ENCODE assay signal across 9 cellular contexts in genomic region chr17:82963104-82963950, GRCh38.
DNase-seq lines count a peak whose midpoint lies in the region; ATAC-seq and TF ChIP-seq lines count a peak whose summit lies in the region.
"Had no signal": no experiment of that assay in that cellular context is flagged by ENCODE, and none has a peak within 500 bp of the region (broad histone marks: within the 10 kb centered on the region; RNA-seq: fewer than 3 reads in every experiment).

No MANE protein-coding gene starts in this region.

- H3K4me3 Mint-ChIP-seq in activated T-cell treated with anti-CD3 and anti-CD28 coated beads, Interleukin-2, amount 50 U/mL, for 24 hours = no peak overlapping the region
- H3K4me3 Mint-ChIP-seq in nephron progenitor cell (peak overlapping the region; percentile 52), Calu3 (ENCODE audit: low read depth, unreplicated experiment) (no peak overlapping the region)

- peaks cover 18% of the 10 kb centered on the region for H3K36me3 Mint-ChIP-seq in activated T-cell treated with anti-CD3 and anti-CD28 coated beads, Interleukin-2, amount 50 U/mL, for 24 hours (ENCODE audit: low read depth)
- H3K36me3 Mint-ChIP-seq in nephron progenitor cell (ENCODE audit: low read depth) (peaks cover 21% of the 10 kb centered on the region), Calu3 (ENCODE audit: insufficient read depth, unreplicated experiment) (no peaks in the 10 kb centered on the region)

- no TSS peak for BruUV-seq in Calu3 (replicated peaks; lab: Mats Ljungman, UMichigan)

- H3K4me3 ChIP-seq in LNCaP clone FGC (ENCODE audit: low read depth, low read length) = no peak overlapping the region
- H3K4me3 ChIP-seq: PC-9 had no signal

- H3K4me1 Mint-ChIP-seq in activated T-cell treated with anti-CD3 and anti-CD28 coated beads, Interleukin-2, amount 50 U/mL, for 24 hours (ENCODE audit: low read depth) = peaks cover 6% of the 10 kb centered on the region
- H3K4me1 Mint-ChIP-seq in nephron progenitor cell (peaks cover 20% of the 10 kb centered on the region), Calu3 (ENCODE audit: low read depth, unreplicated experiment) (no peaks in the 10 kb centered on the region)

- DNase-seq in DMS153 treated with DMSO at 0.1 percent for 48 hours (lab: John Stamatoyannopoulos, UW; ENCODE audit: unreplicated experiment) = peak; percentile 19
- no peak for DNase-seq in LNCaP clone FGC (ENCODE audit: low read depth)
- peak; percentile 36 for DNase-seq in activated T-cell treated with anti-CD3 and anti-CD28 coated beads, Interleukin-2, amount 50 U/mL, for 24 hours
- peak; percentile 19 for DNase-seq in globus pallidus (ENCODE audit: low spot score)
- peak; percentile 73 for DNase-seq in nephron progenitor cell
- no peak for DNase-seq in HuH-7 (ENCODE audit: low spot score)
- no peak for DNase-seq in Calu3

- H3K27me3 Mint-ChIP-seq in activated T-cell treated with anti-CD3 and anti-CD28 coated beads, Interleukin-2, amount 50 U/mL, for 24 hours = no peaks in the 10 kb centered on the region
- H3K27me3 Mint-ChIP-seq in nephron progenitor cell (ENCODE audit: low read depth, poor library complexity) = peaks cover 8% of the 10 kb centered on the region
- H3K27me3 Mint-ChIP-seq in Calu3 (ENCODE audit: unreplicated experiment) = no peaks in the 10 kb centered on the region

- CTCF ChIA-PET in Calu3 (lab: Charles Lee) = no interaction called here

- peak overlapping the region; percentile 22 for H3K27ac Mint-ChIP-seq in activated T-cell treated with anti-CD3 and anti-CD28 coated beads, Interleukin-2, amount 50 U/mL, for 24 hours
- H3K27ac Mint-ChIP-seq in nephron progenitor cell = no peak overlapping the region
- no peak overlapping the region for H3K27ac Mint-ChIP-seq in Calu3 (ENCODE audit: unreplicated experiment)

- ATAC-seq in HG02973 (IDR thresholded peaks at IDR 0.05; ENCODE audit: unreplicated experiment) = no peak

- intact Hi-C loops in Calu3 (cut with micrococcal nuclease; ENCODE audit: unreplicated experiment) = no loop called here

- TF ChIP-seq CTCF in LNCaP clone FGC (IDR thresholded peaks at IDR 0.05; ENCODE audit: control insufficient read depth, extremely low read depth, insufficient read depth) (peak; percentile 26; the same call in 1 of the 2 replicates), nephron progenitor cell (IDR thresholded peaks at IDR 0.05) (peak; percentile 58), Calu3 (IDR thresholded peaks at IDR 0.05; ENCODE audit: unreplicated experiment) (no peak)

- no peaks in the 10 kb centered on the region for H3K9me3 Mint-ChIP-seq in activated T-cell treated with anti-CD3 and anti-CD28 coated beads, Interleukin-2, amount 50 U/mL, for 24 hours
- H3K9me3 Mint-ChIP-seq in nephron progenitor cell (peaks cover 3% of the 10 kb centered on the region), Calu3 (ENCODE audit: low read depth, unreplicated experiment) (no peaks in the 10 kb centered on the region)

Comparison
In these comparisons a context has a peak if more than half of its experiments do, and no peak if none do; other contexts are left out.
1. DNase-seq: peak in DMS153 treated with DMSO at 0.1 percent for 48 hours (single experiment), activated T-cell treated with anti-CD3 and anti-CD28 coated beads, Interleukin-2, amount 50 U/mL, for 24 hours (single experiment), globus pallidus (single experiment) and nephron progenitor cell (single experiment); none in LNCaP clone FGC (single experiment), HuH-7 (single experiment) and Calu3 (single experiment).